In genomic region chr13:98479496-98480003, GRCh38 we compare ENCODE assay signal across 1 cellular context.
TF ChIP-seq lines count a peak whose summit lies in the region.

No MANE protein-coding gene starts in this region.

TF ChIP-seq in H1, 55 proteins besides CTCF, POLR2A, EP300 and RAD21:
- TF ChIP-seq TAF7 (optimal IDR thresholded peaks at IDR 0.05; ENCODE audit: borderline replicate concordance, low read depth, low read length) (no peak), EGR1 (IDR thresholded peaks at IDR 0.05; ENCODE audit: borderline replicate concordance, low read depth, low read length) (no peak), EZH2 (IDR thresholded peaks at IDR 0.05; ENCODE audit: low read depth, low read length, severe bottlenecking) (no peak), FOSL1 (IDR thresholded peaks at IDR 0.05; ENCODE audit: insufficient read depth, low read depth, low read length) (no peak), BCL11A (IDR thresholded peaks at IDR 0.05; ENCODE audit: low read depth in 2 of 2, low read length in 2 of 2) (no peak), BRCA1 (IDR thresholded peaks at IDR 0.05; ENCODE audit: low read depth, low read length) (no peak), CHD7 (IDR thresholded peaks at IDR 0.05; ENCODE audit: insufficient replicate concordance, low read length) (no peak), TBP (IDR thresholded peaks at IDR 0.05; ENCODE audit: low read depth, low read length) (no peak), GTF2F1 (IDR thresholded peaks at IDR 0.05; ENCODE audit: borderline replicate concordance, low read depth, low read length) (no peak), TAF1 (IDR thresholded peaks at IDR 0.05; ENCODE audit: low read depth, low read length) (no peak), SRF (IDR thresholded peaks at IDR 0.05; ENCODE audit: low read depth, low read length) (no peak), YY1 (IDR thresholded peaks at IDR 0.05; ENCODE audit: low read depth, low read length) (no peak), CBX5 (IDR thresholded peaks at IDR 0.05; ENCODE audit: low read depth, low read length) (no peak), TCF12 (IDR thresholded peaks at IDR 0.05; ENCODE audit: low read depth, low read length) (no peak), POU5F1 (IDR thresholded peaks at IDR 0.05; ENCODE audit: low read depth, low read length) (no peak), SAP30 (IDR thresholded peaks at IDR 0.05; ENCODE audit: insufficient read depth, insufficient replicate concordance, low read length) (no peak), KDM5A (IDR thresholded peaks at IDR 0.05; ENCODE audit: low read length) (no peak), SIX5 (IDR thresholded peaks at IDR 0.05; ENCODE audit: low read depth, low read length) (no peak), POLR2AphosphoS5 (IDR thresholded peaks at IDR 0.05; ENCODE audit: low read depth, low read length) (no peak), KDM1A (IDR thresholded peaks at IDR 0.05; ENCODE audit: borderline replicate concordance, low read length) (no peak)
TF ChIP-seq in H1: peak in this region for 0.
